28 cellular contexts compared by ENCODE assay signal in the genomic region with DNA sequence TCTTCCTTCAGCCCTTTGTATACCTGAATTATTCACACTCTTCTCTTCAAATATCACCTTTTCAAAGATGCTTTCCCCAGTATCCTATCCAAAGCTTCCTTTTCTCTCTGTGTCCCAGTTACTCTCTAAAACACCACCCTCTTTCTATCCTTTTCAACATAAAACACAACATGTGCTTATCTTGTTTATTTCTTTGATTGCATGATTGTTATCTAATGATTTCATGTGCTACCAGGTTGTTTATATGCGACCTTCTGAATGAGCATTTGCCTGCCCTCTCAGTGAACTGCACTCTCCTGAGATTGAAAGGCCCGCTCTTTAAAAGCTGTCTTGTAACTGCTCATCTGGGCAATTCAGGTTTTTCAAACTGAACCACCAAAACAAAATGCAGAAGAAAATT.
"Had no signal": no experiment of that assay in that cellular context is flagged by ENCODE, and none has a peak within 500 bp of the region (broad histone marks: within the 10 kb centered on the region; RNA-seq: fewer than 3 reads in every experiment).

No MANE protein-coding gene starts in this region.

- H3K4me2 ChIP-seq: SK-N-SH had no signal

- H3K4me1 ChIP-seq: breast epithelium, SJSA1 had no signal

- H3K36me3 Mint-ChIP-seq: activated naive CD4-positive, alpha-beta T cell treated with anti-CD3 and anti-CD28 coated beads, Interleukin-2, amount 50 U/mL, for 24 hours; activated naive CD8-positive, alpha-beta T cell treated with anti-CD3 and anti-CD28 coated beads, Interleukin-2, amount 10 ng/mL, durations not matched to agents 7 days and 5 days had no signal

- H3K4me3 Mint-ChIP-seq: activated CD4-positive, alpha-beta T cell treated with anti-CD3 and anti-CD28 coated beads, Interleukin-2, amount 10 ng/mL, durations not matched to agents 24 days and 14 days; activated CD8-positive, alpha-beta T cell treated with anti-CD3 and anti-CD28 coated beads for 36 hours; activated naive CD4-positive, alpha-beta T cell treated with anti-CD3 and anti-CD28 coated beads, Interleukin-2, amount 50 U/mL, for 24 hours; activated naive CD8-positive, alpha-beta T cell treated with anti-CD3 and anti-CD28 coated beads, Interleukin-2, amount 10 ng/mL, durations not matched to agents 7 days and 5 days; activated T-cell treated with anti-CD3 and anti-CD28 coated beads, Interleukin-2, amount 50 U/mL, for 72 hours; activated T-helper 17 cell treated with anti-CD3 and anti-CD28 coated beads, Interleukin-2, amount 50 U/mL, for 72 hours; T-helper 1 cell treated with Interleukin-12 subunit alpha and Interleukin-12 subunit beta and Interleukin-4 antibody, amounts not matched to agents 30 μg/mL and 1 μg/mL, for 36 hours; T-helper 2 cell treated with Interferon-gamma antibody and Interleukin-4, amounts not matched to agents 5 μg/mL and 100 μg/mL, for 36 hours had no signal

- H3K9me3 Mint-ChIP-seq: activated CD8-positive, alpha-beta T cell treated with anti-CD3 and anti-CD28 coated beads for 36 hours; activated naive CD4-positive, alpha-beta T cell treated with anti-CD3 and anti-CD28 coated beads, Interleukin-2, amount 50 U/mL, for 24 hours; activated T-cell treated with anti-CD3 and anti-CD28 coated beads, Interleukin-2, amount 50 U/mL, for 72 hours had no signal

- FAIRE-seq: astrocyte, TTC549 had no signal

- ATAC-seq: activated CD8-positive, alpha-beta T cell treated with anti-CD3 and anti-CD28 coated beads for 36 hours; activated T-cell treated with anti-CD3 and anti-CD28 coated beads, Interleukin-2, amount 50 U/mL, for 72 hours; activated T-helper 17 cell treated with anti-CD3 and anti-CD28 coated beads, Interleukin-2, amount 50 U/mL, for 72 hours; PC-3 had no signal

- H3K9ac ChIP-seq: SK-N-SH had no signal

- H3K4me3 ChIP-seq: body of pancreas, breast epithelium, Peyer's patch, SJSA1 had no signal

- H3K4me1 Mint-ChIP-seq: activated CD4-positive, alpha-beta T cell treated with anti-CD3 and anti-CD28 coated beads, Interleukin-2, amount 10 ng/mL, durations not matched to agents 24 days and 14 days; activated naive CD4-positive, alpha-beta T cell treated with anti-CD3 and anti-CD28 coated beads, Interleukin-2, amount 50 U/mL, for 24 hours; activated naive CD8-positive, alpha-beta T cell treated with anti-CD3 and anti-CD28 coated beads, Interleukin-2, amount 10 ng/mL, durations not matched to agents 7 days and 5 days; activated T-helper 17 cell treated with anti-CD3 and anti-CD28 coated beads, Interleukin-2, amount 50 U/mL, for 72 hours had no signal

- H3K9me3 ChIP-seq: body of pancreas, breast epithelium, SJSA1, SK-N-SH had no signal

- H3K27ac Mint-ChIP-seq: activated CD4-positive, alpha-beta T cell treated with anti-CD3 and anti-CD28 coated beads, Interleukin-2, amount 10 ng/mL, durations not matched to agents 24 days and 14 days; activated CD8-positive, alpha-beta T cell treated with anti-CD3 and anti-CD28 coated beads for 36 hours; activated naive CD4-positive, alpha-beta T cell treated with anti-CD3 and anti-CD28 coated beads, Interleukin-2, amount 50 U/mL, for 24 hours; activated naive CD8-positive, alpha-beta T cell treated with anti-CD3 and anti-CD28 coated beads, Interleukin-2, amount 10 ng/mL, durations not matched to agents 7 days and 5 days; activated T-cell treated with anti-CD3 and anti-CD28 coated beads, Interleukin-2, amount 50 U/mL, for 72 hours; activated T-helper 17 cell treated with anti-CD3 and anti-CD28 coated beads, Interleukin-2, amount 50 U/mL, for 72 hours; T-helper 1 cell treated with Interleukin-12 subunit alpha and Interleukin-12 subunit beta and Interleukin-4 antibody, amounts not matched to agents 30 μg/mL and 1 μg/mL, for 36 hours; T-helper 2 cell treated with Interferon-gamma antibody and Interleukin-4, amounts not matched to agents 5 μg/mL and 100 μg/mL, for 36 hours had no signal

- H3K27ac ChIP-seq: body of pancreas, breast epithelium, Peyer's patch, SJSA1 had no signal

- H3K36me3 ChIP-seq: breast epithelium, Peyer's patch, SJSA1 had no signal

- DNase-seq: activated CD4-positive, alpha-beta T cell treated with anti-CD3 and anti-CD28 coated beads, Interleukin-2, amount 10 ng/mL, durations not matched to agents 24 days and 14 days; activated CD4-positive, alpha-beta T cell treated with anti-CD3 and anti-CD28 coated beads, Interleukin-2, amount 50 U/mL, for 4 hours; activated CD8-positive, alpha-beta T cell treated with anti-CD3 and anti-CD28 coated beads for 36 hours; activated effector memory CD4-positive, alpha-beta T cell treated with anti-CD3 and anti-CD28 coated beads, Interleukin-2, amount 50 U/mL, for 16 hours; activated naive CD4-positive, alpha-beta T cell; activated naive CD8-positive, alpha-beta T cell treated with anti-CD3 and anti-CD28 coated beads, Interleukin-2, amount 10 ng/mL, durations not matched to agents 7 days and 5 days; activated T-cell treated with anti-CD3 and anti-CD28 coated beads, Interleukin-2, amount 50 U/mL, for 1 hour; activated T-cell treated with anti-CD3 and anti-CD28 coated beads, Interleukin-2, amount 50 U/mL, for 72 hours; amygdala; MM.1S; MV-4-11; NCI-H1694; NCI-H2081 treated with DMSO at 0.1 percent for 48 hours; NCI-H2171 treated with DMSO at 0.1 percent for 48 hours; NK-92 treated with Interleukin-12 subunit alpha and Interleukin-12 subunit beta, amount 100 ng/mL, for 24 hours; PC-3; Peyer's patch; RPMI8226; SK-N-SH had no signal

- H3K27me3 ChIP-seq: body of pancreas, breast epithelium, Peyer's patch, SJSA1 had no signal
